In the genomic region with DNA sequence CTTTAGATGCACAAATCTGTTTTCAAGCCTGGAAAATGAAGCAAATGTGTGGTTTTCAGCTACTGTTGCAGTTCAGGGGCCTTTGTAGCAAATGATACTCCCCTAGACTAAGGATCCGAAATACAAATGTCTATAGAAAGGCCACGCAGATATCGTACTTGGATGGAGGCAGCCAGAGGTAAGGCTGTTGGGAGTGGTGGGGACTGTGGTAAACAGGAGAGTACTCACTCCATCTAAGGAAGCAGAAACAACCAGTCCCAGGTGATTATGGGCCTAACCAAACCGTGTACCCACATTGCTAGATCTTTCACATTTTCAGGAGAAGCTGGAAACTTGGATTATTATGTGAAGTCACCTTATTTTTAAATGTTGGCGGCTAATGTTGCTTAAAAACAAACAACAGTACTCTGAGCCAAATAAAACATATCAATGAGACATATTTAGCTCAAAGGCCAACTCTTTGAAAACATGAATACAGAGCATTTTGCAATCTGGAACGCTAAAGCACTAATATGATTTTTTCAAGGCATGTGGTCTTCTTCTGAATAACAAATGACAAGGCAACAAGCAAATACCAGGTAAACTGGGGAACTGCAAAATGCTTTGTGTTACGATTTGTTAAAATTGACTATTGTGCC, we compare ENCODE assay signal across 11 cellular contexts.
DNase-seq lines count a peak whose midpoint lies in the region; ATAC-seq and TF ChIP-seq lines count a peak whose summit lies in the region.
"Had no signal": no experiment of that assay in that cellular context is flagged by ENCODE, and none has a peak within 500 bp of the region (broad histone marks: within the 10 kb centered on the region; RNA-seq: fewer than 3 reads in every experiment).

No MANE protein-coding gene starts in this region.

- no peaks in the 10 kb centered on the region for H3K36me3 ChIP-seq in esophagus squamous epithelium
- H3K36me3 ChIP-seq: upper lobe of right lung had no signal

- H3K4me1 ChIP-seq in esophagus squamous epithelium = peaks cover 4 to 41% (median 11%) of the 10 kb centered on the region in 3 donors

- H3K27ac ChIP-seq in esophagus squamous epithelium = peak overlapping the region in 3 of 4 donors; percentile 62 to 75 (median 67)
- H3K27ac ChIP-seq: upper lobe of right lung had no signal

- TF ChIP-seq CTCF in esophagus squamous epithelium (IDR thresholded peaks at IDR 0.05) = no peak
- no peak for TF ChIP-seq CTCF in foreskin fibroblast (IDR thresholded peaks at IDR 0.05; ENCODE audit: low read depth, low read length)

- H3K4me3 ChIP-seq in esophagus squamous epithelium (no peak overlapping the region), foreskin fibroblast (ENCODE audit: low read depth in 1 of 2, low read length in 2 of 2) (no peak overlapping the region)
- H3K4me3 ChIP-seq: upper lobe of right lung had no signal

- H3K27me3 ChIP-seq in esophagus squamous epithelium = no peaks in the 10 kb centered on the region
- H3K27me3 ChIP-seq: upper lobe of right lung had no signal

- H3K4me1 Mint-ChIP-seq in activated CD4-positive, alpha-beta T cell treated with anti-CD3 and anti-CD28 coated beads for 36 hours = peaks cover 48% of the 10 kb centered on the region
- peaks cover 48% of the 10 kb centered on the region for H3K4me1 Mint-ChIP-seq in activated CD4-positive, alpha-beta memory T cell treated with anti-CD3 and anti-CD28 coated beads for 36 hours (ENCODE audit: low read depth)
- peaks cover 45% of the 10 kb centered on the region for H3K4me1 Mint-ChIP-seq in stimulated activated effector memory CD8-positive, alpha-beta T cell treated with anti-CD3 and anti-CD28 coated beads, Interleukin-12 subunit alpha, Interleukin-12 subunit beta, amount 100 ng/mL, for 72 hours

- intact Hi-C loops in activated CD4-positive, alpha-beta T cell treated with anti-CD3 and anti-CD28 coated beads for 36 hours (cut with DNase I, micrococcal nuclease) = loop anchor here (1.0 to 2.0 kb wide), 4 partner anchors 79 to 221 kb away; a partner anchor contains a TSS
- intact Hi-C loops in activated CD4-positive, alpha-beta memory T cell treated with anti-CD3 and anti-CD28 coated beads for 36 hours (cut with micrococcal nuclease) = loop anchor here (2.0 kb wide), 1 partner anchor 221 kb away; a partner anchor contains a TSS
- intact Hi-C loops in esophagus squamous epithelium (cut with DNase I) = loop anchor here (5.0 kb wide), 1 partner anchor 119 kb away; no protein-coding TSS in a partner anchor

- POLR2A ChIA-PET in activated CD4-positive, alpha-beta T cell treated with anti-CD3 and anti-CD28 coated beads for 36 hours (lab: Charles Lee) = interaction anchor here (0.5 to 1.1 kb wide), 6 partner anchors 11 to 383 kb away, joined by 3 to 5 read pairs (median 3); no protein-coding TSS in a partner anchor
- POLR2A ChIA-PET in activated CD4-positive, alpha-beta memory T cell treated with anti-CD3 and anti-CD28 coated beads for 36 hours (lab: Charles Lee) = interaction anchor here (0.6 to 1.5 kb wide), 5 partner anchors 9 to 131 kb away, joined by 3 to 9 read pairs (median 5); no protein-coding TSS in a partner anchor

- peaks cover 3% of the 10 kb centered on the region for H3K27me3 Mint-ChIP-seq in activated CD4-positive, alpha-beta T cell treated with anti-CD3 and anti-CD28 coated beads for 36 hours
- no peaks in the 10 kb centered on the region for H3K27me3 Mint-ChIP-seq in activated CD4-positive, alpha-beta memory T cell treated with anti-CD3 and anti-CD28 coated beads for 36 hours

- 69 to 76% methylated on average over 7 of the region's 7 CpGs for WGBS in esophagus squamous epithelium, 2 donors

- no peaks in the 10 kb centered on the region for H3K36me3 Mint-ChIP-seq in activated CD4-positive, alpha-beta T cell treated with anti-CD3 and anti-CD28 coated beads for 36 hours (ENCODE audit: low read depth)
- no peaks in the 10 kb centered on the region for H3K36me3 Mint-ChIP-seq in activated CD4-positive, alpha-beta memory T cell treated with anti-CD3 and anti-CD28 coated beads for 36 hours
- peaks cover 6% of the 10 kb centered on the region for H3K36me3 Mint-ChIP-seq in stimulated activated effector memory CD8-positive, alpha-beta T cell treated with anti-CD3 and anti-CD28 coated beads, Interleukin-12 subunit alpha, Interleukin-12 subunit beta, amount 100 ng/mL, for 72 hours
- H3K36me3 Mint-ChIP-seq: naive thymus-derived CD4-positive, alpha-beta T cell had no signal

- H3K4me3 Mint-ChIP-seq in activated CD4-positive, alpha-beta T cell treated with anti-CD3 and anti-CD28 coated beads for 36 hours = peak overlapping the region; percentile 57
- peak overlapping the region; percentile 59 for H3K4me3 Mint-ChIP-seq in activated CD4-positive, alpha-beta memory T cell treated with anti-CD3 and anti-CD28 coated beads for 36 hours
- peak overlapping the region; percentile 59 for H3K4me3 Mint-ChIP-seq in stimulated activated effector memory CD8-positive, alpha-beta T cell treated with anti-CD3 and anti-CD28 coated beads, Interleukin-12 subunit alpha, Interleukin-12 subunit beta, amount 100 ng/mL, for 72 hours
- H3K4me3 Mint-ChIP-seq: activated B cell treated with CpG ODN at 0.5 μM for 24 hours had no signal

- H3K9me3 Mint-ChIP-seq in activated CD4-positive, alpha-beta T cell treated with anti-CD3 and anti-CD28 coated beads for 36 hours (ENCODE audit: low read depth) = no peaks in the 10 kb centered on the region
- no peaks in the 10 kb centered on the region for H3K9me3 Mint-ChIP-seq in activated CD4-positive, alpha-beta memory T cell treated with anti-CD3 and anti-CD28 coated beads for 36 hours
- H3K9me3 Mint-ChIP-seq in stimulated activated effector memory CD8-positive, alpha-beta T cell treated with anti-CD3 and anti-CD28 coated beads, Interleukin-12 subunit alpha, Interleukin-12 subunit beta, amount 100 ng/mL, for 72 hours = no peaks in the 10 kb centered on the region
- H3K9me3 Mint-ChIP-seq: activated B cell treated with CpG ODN at 0.5 μM for 24 hours had no signal

- DNase-seq in activated CD4-positive, alpha-beta T cell treated with anti-CD3 and anti-CD28 coated beads for 36 hours = no peak
- no peak for DNase-seq in activated CD4-positive, alpha-beta T cell treated with anti-CD3 and anti-CD28 coated beads for 1 hour
- DNase-seq in activated CD4-positive, alpha-beta memory T cell treated with anti-CD3 and anti-CD28 coated beads for 36 hours = no peak
- DNase-seq in esophagus squamous epithelium (lab: John Stamatoyannopoulos, UW) (no peak), foreskin fibroblast (no peak), RKO (ENCODE audit: low spot score) (no peak)
- DNase-seq in stimulated activated effector memory CD8-positive, alpha-beta T cell treated with anti-CD3 and anti-CD28 coated beads, Interleukin-12 subunit alpha, Interleukin-12 subunit beta, amount 100 ng/mL, for 72 hours (ENCODE audit: low spot score in 2 of 2) = no peak
- no peak for DNase-seq in NK-92 treated with Interleukin-12 subunit alpha and Interleukin-12 subunit beta, amount 100 ng/mL, for 24 hours (lab: John Stamatoyannopoulos, UW)

- TF ChIP-seq POLR2A in esophagus squamous epithelium (IDR thresholded peaks at IDR 0.05) = no peak

- ATAC-seq in activated CD4-positive, alpha-beta T cell treated with anti-CD3 and anti-CD28 coated beads for 36 hours = no peak
- ATAC-seq in stimulated activated effector memory CD8-positive, alpha-beta T cell treated with anti-CD3 and anti-CD28 coated beads, Interleukin-12 subunit alpha, Interleukin-12 subunit beta, amount 100 ng/mL, for 72 hours = no peak

- H3K27ac Mint-ChIP-seq in activated CD4-positive, alpha-beta T cell treated with anti-CD3 and anti-CD28 coated beads for 36 hours = peak overlapping the region; percentile 90
- peak overlapping the region; percentile 91 for H3K27ac Mint-ChIP-seq in activated CD4-positive, alpha-beta memory T cell treated with anti-CD3 and anti-CD28 coated beads for 36 hours
- peak overlapping the region; percentile 93 for H3K27ac Mint-ChIP-seq in stimulated activated effector memory CD8-positive, alpha-beta T cell treated with anti-CD3 and anti-CD28 coated beads, Interleukin-12 subunit alpha, Interleukin-12 subunit beta, amount 100 ng/mL, for 72 hours
- H3K27ac Mint-ChIP-seq: activated B cell treated with CpG ODN at 0.5 μM for 24 hours had no signal

- CTCF ChIA-PET in activated CD4-positive, alpha-beta T cell treated with anti-CD3 and anti-CD28 coated beads for 36 hours (lab: Charles Lee) = interaction anchor here (0.6 to 8.4 kb wide), 35 partner anchors 9 to 473 kb away, joined by 3 to 191 read pairs (median 3); a partner anchor contains a TSS
- CTCF ChIA-PET in activated CD4-positive, alpha-beta memory T cell treated with anti-CD3 and anti-CD28 coated beads for 36 hours (lab: Charles Lee) = interaction anchor here (0.6 to 11.7 kb wide), 20 partner anchors 14 to 1761 kb away, joined by 3 to 241 read pairs (median 4); a partner anchor contains a TSS

- no peaks in the 10 kb centered on the region for H3K9me3 ChIP-seq in esophagus squamous epithelium
- H3K9me3 ChIP-seq: upper lobe of right lung had no signal
